ENCODE assay signal across 16 cellular contexts in the genomic region with DNA sequence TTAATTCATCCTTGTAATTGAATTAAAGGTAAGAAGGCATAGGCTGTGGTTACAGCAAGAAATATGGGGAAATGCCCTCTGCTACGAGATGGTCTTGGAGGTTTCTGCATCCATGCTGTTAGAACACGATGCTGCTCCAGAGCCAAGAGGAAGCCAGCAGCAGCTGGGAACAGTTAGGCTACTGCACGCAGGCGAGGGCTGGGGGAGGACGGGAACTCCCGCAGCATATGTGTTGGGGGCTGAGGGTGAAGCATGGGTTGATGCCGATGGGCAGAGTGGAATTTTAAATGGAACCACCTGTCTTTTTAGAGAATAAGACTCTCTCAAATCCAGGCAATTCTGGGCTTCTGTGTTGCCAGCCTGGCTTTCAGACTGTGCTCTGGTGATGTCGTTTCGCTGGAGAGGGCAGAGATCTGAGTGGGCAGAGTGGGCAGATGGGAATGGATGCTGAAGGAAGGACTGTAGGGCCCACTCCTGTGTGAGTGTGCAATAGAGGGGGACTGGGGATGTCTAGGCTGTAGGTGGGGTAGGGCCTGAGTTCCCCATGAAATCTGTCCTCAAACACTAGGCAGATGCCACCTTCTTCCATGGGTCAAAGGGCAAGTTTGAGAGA.
DNase-seq lines count a peak whose midpoint lies in the region; ATAC-seq and TF ChIP-seq lines count a peak whose summit lies in the region.
"Had no signal": no experiment of that assay in that cellular context is flagged by ENCODE, and none has a peak within 500 bp of the region (broad histone marks: within the 10 kb centered on the region; RNA-seq: fewer than 3 reads in every experiment).

No MANE protein-coding gene starts in this region.

- intact Hi-C loops in ascending aorta (cut with DNase I) = no loop called here
- intact Hi-C loops in activated CD8-positive, alpha-beta T cell treated with anti-CD3 and anti-CD28 coated beads for 36 hours (cut with micrococcal nuclease) = no loop called here

- H3K27me3 ChIP-seq in ascending aorta = no peaks in the 10 kb centered on the region
- H3K27me3 ChIP-seq in right atrium auricular region = no peaks in the 10 kb centered on the region
- H3K27me3 ChIP-seq: foreskin keratinocyte, SJSA1 had no signal

- H3K4me3 Mint-ChIP-seq in activated CD8-positive, alpha-beta T cell treated with anti-CD3 and anti-CD28 coated beads for 36 hours = no peak overlapping the region
- peak overlapping the region in 1 of 2 donors; percentile 58 for H3K4me3 Mint-ChIP-seq in effector memory CD8-positive, alpha-beta T cell
- H3K4me3 Mint-ChIP-seq: activated T-helper 1 cell treated with anti-CD3 and anti-CD28 coated beads, Interleukin-12 subunit alpha, Interleukin-12 subunit beta, Interleukin-2, Interleukin-4 antibody, amounts not matched to agents 30 ng/mL and 10 ng/mL and 1 ng/mL, durations not matched to agents 14 hours and 24 hours and 36 hours; central memory CD8-positive, alpha-beta T cell; neural crest cell had no signal

- peaks cover 1% of the 10 kb centered on the region for H3K27me3 Mint-ChIP-seq in activated CD8-positive, alpha-beta T cell treated with anti-CD3 and anti-CD28 coated beads for 36 hours
- H3K27me3 Mint-ChIP-seq in effector memory CD8-positive, alpha-beta T cell = peaks cover 7 to 24% of the 10 kb centered on the region in 2 donors

- CTCF ChIA-PET in activated CD8-positive, alpha-beta T cell treated with anti-CD3 and anti-CD28 coated beads for 36 hours (lab: Charles Lee) = no interaction called here

- H3K4me1 ChIP-seq in ascending aorta (peaks cover 11 to 14% of the 10 kb centered on the region in 2 donors), right atrium auricular region (peaks cover 0 to 16% of the 10 kb centered on the region in 2 donors)
- H3K4me1 ChIP-seq: foreskin keratinocyte, SJSA1 had no signal

- TF ChIP-seq CTCF in ascending aorta (IDR thresholded peaks at IDR 0.05) (no peak), right atrium auricular region (IDR thresholded peaks at IDR 0.05) (no peak)
- no peak for TF ChIP-seq CTCF in activated CD8-positive, alpha-beta T cell treated with anti-CD3 and anti-CD28 coated beads for 36 hours (IDR thresholded peaks at IDR 0.05)

- H3K4me3 ChIP-seq in ascending aorta = peak overlapping the region in 1 of 2 donors; percentile 5
- H3K4me3 ChIP-seq in right atrium auricular region = no peak overlapping the region
- H3K4me3 ChIP-seq: SJSA1 had no signal

- H3K4me1 Mint-ChIP-seq in activated CD8-positive, alpha-beta T cell treated with anti-CD3 and anti-CD28 coated beads for 36 hours (ENCODE audit: low read depth) = peaks cover 2% of the 10 kb centered on the region
- H3K4me1 Mint-ChIP-seq in effector memory CD8-positive, alpha-beta T cell (ENCODE audit: low read depth in 2 of 2) = peaks cover 5 to 9% of the 10 kb centered on the region in 2 donors
- H3K4me1 Mint-ChIP-seq: central memory CD8-positive, alpha-beta T cell; neural crest cell had no signal

- no peaks in the 10 kb centered on the region for H3K9me3 Mint-ChIP-seq in activated CD8-positive, alpha-beta T cell treated with anti-CD3 and anti-CD28 coated beads for 36 hours
- no peaks in the 10 kb centered on the region for H3K9me3 Mint-ChIP-seq in effector memory CD8-positive, alpha-beta T cell
- H3K9me3 Mint-ChIP-seq: activated T-helper 1 cell treated with anti-CD3 and anti-CD28 coated beads, Interleukin-12 subunit alpha, Interleukin-12 subunit beta, Interleukin-2, Interleukin-4 antibody, amounts not matched to agents 30 ng/mL and 10 ng/mL and 1 ng/mL, durations not matched to agents 14 hours and 24 hours and 36 hours; central memory CD8-positive, alpha-beta T cell; neural crest cell had no signal

- H3K36me3 ChIP-seq in ascending aorta = no peaks in the 10 kb centered on the region
- no peaks in the 10 kb centered on the region for H3K36me3 ChIP-seq in right atrium auricular region
- H3K36me3 ChIP-seq: SJSA1 had no signal

- H3K36me3 Mint-ChIP-seq in activated CD8-positive, alpha-beta T cell treated with anti-CD3 and anti-CD28 coated beads for 36 hours (ENCODE audit: low read depth) = no peaks in the 10 kb centered on the region
- no peaks in the 10 kb centered on the region for H3K36me3 Mint-ChIP-seq in effector memory CD8-positive, alpha-beta T cell (ENCODE audit: insufficient read depth)

- peak; percentile 78 for DNase-seq in GM04504 (ENCODE audit: low read depth)
- no peak for DNase-seq in ascending aorta (ENCODE audit: low spot score in 2 of 2)
- no peak for DNase-seq in right atrium auricular region (ENCODE audit: low spot score)
- DNase-seq in activated CD8-positive, alpha-beta T cell treated with anti-CD3 and anti-CD28 coated beads for 36 hours = no peak
- no peak for DNase-seq in effector memory CD8-positive, alpha-beta T cell
- DNase-seq: DMS79, MM.1S, NCI-H510A treated with DMSO at 0.1 percent for 48 hours had no signal

- H3K27ac ChIP-seq in ascending aorta (peak overlapping the region; percentile 40 to 51), right atrium auricular region (peak overlapping the region; percentile 5 to 10), temporal lobe (ENCODE audit: low read depth, low read length) (peak overlapping the region; percentile 39)
- H3K27ac ChIP-seq: foreskin keratinocyte, SJSA1 had no signal

- no peak for ATAC-seq in esophagus mucosa
- ATAC-seq in activated CD8-positive, alpha-beta T cell treated with anti-CD3 and anti-CD28 coated beads for 36 hours = no peak
- ATAC-seq in HG03135 (IDR thresholded peaks at IDR 0.05; ENCODE audit: unreplicated experiment) = no peak
- no peak for ATAC-seq in effector memory CD8-positive, alpha-beta T cell (replicated peaks)

- POLR2A ChIA-PET in activated CD8-positive, alpha-beta T cell treated with anti-CD3 and anti-CD28 coated beads for 36 hours (lab: Charles Lee) = interaction anchor here (1.0 kb wide), 1 partner anchor 8 kb away, joined by 3 read pairs; no protein-coding TSS in a partner anchor

- H3K9me3 ChIP-seq in ascending aorta (no peaks in the 10 kb centered on the region), right atrium auricular region (no peaks in the 10 kb centered on the region)
- H3K9me3 ChIP-seq: SJSA1 had no signal

- no peak overlapping the region for H3K27ac Mint-ChIP-seq in activated CD8-positive, alpha-beta T cell treated with anti-CD3 and anti-CD28 coated beads for 36 hours
- H3K27ac Mint-ChIP-seq in effector memory CD8-positive, alpha-beta T cell = peak overlapping the region in 1 of 2 donors; percentile 41
- H3K27ac Mint-ChIP-seq: activated T-helper 1 cell treated with anti-CD3 and anti-CD28 coated beads, Interleukin-12 subunit alpha, Interleukin-12 subunit beta, Interleukin-2, Interleukin-4 antibody, amounts not matched to agents 30 ng/mL and 10 ng/mL and 1 ng/mL, durations not matched to agents 14 hours and 24 hours and 36 hours had no signal
